1 cellular context compared by ENCODE assay signal in the genomic region with DNA sequence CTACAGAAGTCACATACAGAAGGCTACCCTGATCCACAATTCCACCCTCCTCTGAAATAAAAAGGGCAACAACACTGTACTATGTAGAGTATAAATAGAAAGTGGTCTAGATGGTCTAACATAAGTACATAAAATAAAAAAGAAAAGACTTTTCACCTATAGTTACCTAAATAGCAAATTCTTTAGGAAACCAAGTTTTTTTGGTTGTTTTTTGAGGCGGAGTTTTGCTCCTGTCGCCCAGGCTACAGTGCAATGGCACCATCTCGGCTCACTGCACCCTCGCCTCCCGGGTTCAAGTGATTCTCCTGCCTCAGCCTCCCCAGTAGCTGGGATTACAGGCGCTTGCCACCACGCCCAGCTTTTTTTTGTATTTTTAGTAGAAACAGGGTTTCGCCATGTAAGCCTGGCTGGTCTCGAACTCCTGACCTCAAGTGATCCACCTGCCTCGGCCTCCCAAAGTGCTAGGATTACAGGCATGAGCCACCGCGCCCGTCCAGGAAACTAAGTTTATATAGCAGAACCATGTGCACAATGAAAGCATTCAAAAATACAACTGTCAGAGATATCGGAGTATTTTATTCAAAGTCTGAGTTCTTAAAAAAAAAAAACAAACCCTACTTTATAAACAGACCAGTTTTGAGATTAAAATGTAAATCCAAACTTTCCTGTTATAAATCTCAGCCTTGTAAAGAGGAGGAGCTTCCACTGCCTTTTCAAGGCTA.
TF ChIP-seq lines count a peak whose summit lies in the region.

No MANE protein-coding gene starts in this region.

TF ChIP-seq in GM12878, 131 proteins besides CTCF, POLR2A, EP300 and RAD21:
- TF ChIP-seq, protein P1, sequence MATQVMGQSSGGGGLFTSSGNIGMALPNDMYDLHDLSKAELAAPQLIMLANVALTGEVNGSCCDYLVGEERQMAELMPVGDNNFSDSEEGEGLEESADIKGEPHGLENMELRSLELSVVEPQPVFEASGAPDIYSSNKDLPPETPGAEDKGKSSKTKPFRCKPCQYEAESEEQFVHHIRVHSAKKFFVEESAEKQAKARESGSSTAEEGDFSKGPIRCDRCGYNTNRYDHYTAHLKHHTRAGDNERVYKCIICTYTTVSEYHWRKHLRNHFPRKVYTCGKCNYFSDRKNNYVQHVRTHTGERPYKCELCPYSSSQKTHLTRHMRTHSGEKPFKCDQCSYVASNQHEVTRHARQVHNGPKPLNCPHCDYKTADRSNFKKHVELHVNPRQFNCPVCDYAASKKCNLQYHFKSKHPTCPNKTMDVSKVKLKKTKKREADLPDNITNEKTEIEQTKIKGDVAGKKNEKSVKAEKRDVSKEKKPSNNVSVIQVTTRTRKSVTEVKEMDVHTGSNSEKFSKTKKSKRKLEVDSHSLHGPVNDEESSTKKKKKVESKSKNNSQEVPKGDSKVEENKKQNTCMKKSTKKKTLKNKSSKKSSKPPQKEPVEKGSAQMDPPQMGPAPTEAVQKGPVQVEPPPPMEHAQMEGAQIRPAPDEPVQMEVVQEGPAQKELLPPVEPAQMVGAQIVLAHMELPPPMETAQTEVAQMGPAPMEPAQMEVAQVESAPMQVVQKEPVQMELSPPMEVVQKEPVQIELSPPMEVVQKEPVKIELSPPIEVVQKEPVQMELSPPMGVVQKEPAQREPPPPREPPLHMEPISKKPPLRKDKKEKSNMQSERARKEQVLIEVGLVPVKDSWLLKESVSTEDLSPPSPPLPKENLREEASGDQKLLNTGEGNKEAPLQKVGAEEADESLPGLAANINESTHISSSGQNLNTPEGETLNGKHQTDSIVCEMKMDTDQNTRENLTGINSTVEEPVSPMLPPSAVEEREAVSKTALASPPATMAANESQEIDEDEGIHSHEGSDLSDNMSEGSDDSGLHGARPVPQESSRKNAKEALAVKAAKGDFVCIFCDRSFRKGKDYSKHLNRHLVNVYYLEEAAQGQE (IDR thresholded peaks at IDR 0.05; ENCODE audit: low read depth, low read length): no peak
- no peak for TF ChIP-seq NFXL1 (IDR thresholded peaks at IDR 0.05; ENCODE audit: borderline replicate concordance)
- no peak for TF ChIP-seq ZNF207 (IDR thresholded peaks at IDR 0.05; ENCODE audit: borderline replicate concordance)
- TF ChIP-seq, protein P2, sequence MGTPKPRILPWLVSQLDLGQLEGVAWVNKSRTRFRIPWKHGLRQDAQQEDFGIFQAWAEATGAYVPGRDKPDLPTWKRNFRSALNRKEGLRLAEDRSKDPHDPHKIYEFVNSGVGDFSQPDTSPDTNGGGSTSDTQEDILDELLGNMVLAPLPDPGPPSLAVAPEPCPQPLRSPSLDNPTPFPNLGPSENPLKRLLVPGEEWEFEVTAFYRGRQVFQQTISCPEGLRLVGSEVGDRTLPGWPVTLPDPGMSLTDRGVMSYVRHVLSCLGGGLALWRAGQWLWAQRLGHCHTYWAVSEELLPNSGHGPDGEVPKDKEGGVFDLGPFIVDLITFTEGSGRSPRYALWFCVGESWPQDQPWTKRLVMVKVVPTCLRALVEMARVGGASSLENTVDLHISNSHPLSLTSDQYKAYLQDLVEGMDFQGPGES (IDR thresholded peaks at IDR 0.05): no peak
- no peak for TF ChIP-seq SPI1 (IDR thresholded peaks at IDR 0.05; ENCODE audit: borderline replicate concordance, insufficient read depth, low read depth, low read length)
- TF ChIP-seq ESRRA (IDR thresholded peaks at IDR 0.05; ENCODE audit: low read length): no peak
- TF ChIP-seq, protein P3, sequence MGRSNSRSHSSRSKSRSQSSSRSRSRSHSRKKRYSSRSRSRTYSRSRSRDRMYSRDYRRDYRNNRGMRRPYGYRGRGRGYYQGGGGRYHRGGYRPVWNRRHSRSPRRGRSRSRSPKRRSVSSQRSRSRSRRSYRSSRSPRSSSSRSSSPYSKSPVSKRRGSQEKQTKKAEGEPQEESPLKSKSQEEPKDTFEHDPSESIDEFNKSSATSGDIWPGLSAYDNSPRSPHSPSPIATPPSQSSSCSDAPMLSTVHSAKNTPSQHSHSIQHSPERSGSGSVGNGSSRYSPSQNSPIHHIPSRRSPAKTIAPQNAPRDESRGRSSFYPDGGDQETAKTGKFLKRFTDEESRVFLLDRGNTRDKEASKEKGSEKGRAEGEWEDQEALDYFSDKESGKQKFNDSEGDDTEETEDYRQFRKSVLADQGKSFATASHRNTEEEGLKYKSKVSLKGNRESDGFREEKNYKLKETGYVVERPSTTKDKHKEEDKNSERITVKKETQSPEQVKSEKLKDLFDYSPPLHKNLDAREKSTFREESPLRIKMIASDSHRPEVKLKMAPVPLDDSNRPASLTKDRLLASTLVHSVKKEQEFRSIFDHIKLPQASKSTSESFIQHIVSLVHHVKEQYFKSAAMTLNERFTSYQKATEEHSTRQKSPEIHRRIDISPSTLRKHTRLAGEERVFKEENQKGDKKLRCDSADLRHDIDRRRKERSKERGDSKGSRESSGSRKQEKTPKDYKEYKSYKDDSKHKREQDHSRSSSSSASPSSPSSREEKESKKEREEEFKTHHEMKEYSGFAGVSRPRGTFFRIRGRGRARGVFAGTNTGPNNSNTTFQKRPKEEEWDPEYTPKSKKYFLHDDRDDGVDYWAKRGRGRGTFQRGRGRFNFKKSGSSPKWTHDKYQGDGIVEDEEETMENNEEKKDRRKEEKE (IDR thresholded peaks at IDR 0.05): no peak
- no peak for TF ChIP-seq SMAD1 (IDR thresholded peaks at IDR 0.05; ENCODE audit: low read depth, partially characterized antibody)
- no peak for TF ChIP-seq MXI1 (IDR thresholded peaks at IDR 0.05; ENCODE audit: low read depth, low read length)
- TF ChIP-seq KDM1A (IDR thresholded peaks at IDR 0.05; ENCODE audit: borderline replicate concordance): no peak
- TF ChIP-seq POLR2AphosphoS5 (IDR thresholded peaks at IDR 0.05; ENCODE audit: low read length): no peak
- TF ChIP-seq BRCA1 (IDR thresholded peaks at IDR 0.05; ENCODE audit: low read depth, low read length): no peak
- no peak for TF ChIP-seq SUPT20H (IDR thresholded peaks at IDR 0.05; ENCODE audit: borderline replicate concordance, control insufficient read depth, low read depth, low read length)
- TF ChIP-seq RBBP5 (conservative IDR thresholded peaks at IDR 0.05): no peak
- TF ChIP-seq, protein P4, sequence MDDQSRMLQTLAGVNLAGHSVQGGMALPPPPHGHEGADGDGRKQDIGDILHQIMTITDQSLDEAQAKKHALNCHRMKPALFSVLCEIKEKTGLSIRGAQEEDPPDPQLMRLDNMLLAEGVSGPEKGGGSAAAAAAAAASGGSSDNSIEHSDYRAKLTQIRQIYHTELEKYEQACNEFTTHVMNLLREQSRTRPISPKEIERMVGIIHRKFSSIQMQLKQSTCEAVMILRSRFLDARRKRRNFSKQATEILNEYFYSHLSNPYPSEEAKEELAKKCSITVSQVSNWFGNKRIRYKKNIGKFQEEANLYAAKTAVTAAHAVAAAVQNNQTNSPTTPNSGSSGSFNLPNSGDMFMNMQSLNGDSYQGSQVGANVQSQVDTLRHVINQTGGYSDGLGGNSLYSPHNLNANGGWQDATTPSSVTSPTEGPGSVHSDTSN (IDR thresholded peaks at IDR 0.05; ENCODE audit: insufficient replicate concordance, low read depth, low read length): no peak
TF ChIP-seq in GM12878: peak in this region for 0.
